In genomic region chr3:9915252-9916141, GRCh38 we compare ENCODE assay signal across 8 cellular contexts. TPM values are rescaled to one million over a fixed set of nuclear protein-coding genes. Genes with fewer than 3 reads are reported as not detected.
DNase-seq lines count a peak whose midpoint lies in the region; ATAC-seq, FAIRE-seq and TF ChIP-seq lines count a peak whose summit lies in the region.

No MANE protein-coding gene starts in this region.

- peak overlapping the region; percentile 54; the same call in 1 of the 2 replicates for H3K27ac ChIP-seq in HEK293 (ENCODE audit: extremely low read depth, low read depth, low read length)
- peak overlapping the region; percentile 57 for H3K27ac ChIP-seq in skeletal muscle tissue (ENCODE audit: low read depth, low read length)

- FAIRE-seq in RCC 7860 (lab: Jason Lieb, UNC) = no peak
- no peak for FAIRE-seq in bronchial epithelial cell (lab: Jason Lieb, UNC)

- H3K9me3 ChIP-seq in HEK293 (ENCODE audit: control insufficient read depth, insufficient read depth, low read depth, low read length) = no peaks in the 10 kb centered on the region
- H3K9me3 ChIP-seq in skeletal muscle tissue (ENCODE audit: control insufficient read depth in 3 of 3, low read length in 3 of 3) = no peaks in the 10 kb centered on the region

- DNase-seq in D341Med (ENCODE audit: low spot score) = peak; percentile 70
- peak; percentile 34 for DNase-seq in RCC 7860 (ENCODE audit: low spot score)
- DNase-seq in bronchial epithelial cell (ENCODE audit: low read depth) = peak; percentile 23
- DNase-seq in iPS-NIHi7 (ENCODE audit: extremely low spot score) = peak; percentile 49
- DNase-seq in superior temporal gyrus (ENCODE audit: extremely low spot score) = no peak

- H3K27me3 ChIP-seq in bronchial epithelial cell (ENCODE audit: control insufficient read depth, insufficient read depth, low read length) = no peaks in the 10 kb centered on the region
- no peaks in the 10 kb centered on the region for H3K27me3 ChIP-seq in skeletal muscle tissue (ENCODE audit: control insufficient read depth in 3 of 3, insufficient read depth in 3 of 3, low read length in 3 of 3)

- peak overlapping the region; percentile 62 to 87 (median 84) for H3K9ac ChIP-seq in skeletal muscle tissue (ENCODE audit: low read depth in 1 of 3, low read length in 3 of 3)

- ATAC-seq in HG02840 (IDR thresholded peaks at IDR 0.05; ENCODE audit: low FRiP score, unreplicated experiment) = no peak

- CTCF ChIA-PET in HEK293 (lab: Yijun Ruan, JAX) = interaction anchor here (0.7 to 0.9 kb wide), 2 partner anchors 22 to 67 kb away, joined by 3 read pairs; no protein-coding TSS in a partner anchor

- H3K36me3 ChIP-seq in HEK293 (ENCODE audit: control insufficient read depth in 2 of 2, insufficient read depth in 1 of 2, low read length in 2 of 2) = no peaks in the 10 kb centered on the region
- H3K36me3 ChIP-seq in bronchial epithelial cell (ENCODE audit: control insufficient read depth, insufficient read depth, low read length) = peaks cover 9% of the 10 kb centered on the region
- peaks cover 4 to 5% (median 4%) of the 10 kb centered on the region in 3 donors for H3K36me3 ChIP-seq in skeletal muscle tissue (ENCODE audit: control insufficient read depth in 3 of 3, insufficient read depth in 3 of 3, low read length in 3 of 3)

- peaks cover 19% of the 10 kb centered on the region for H3K4me1 ChIP-seq in HEK293 (ENCODE audit: control insufficient read depth, insufficient read depth, low read length)
- peaks cover 32 to 36% (median 33%) of the 10 kb centered on the region in 3 donors for H3K4me1 ChIP-seq in skeletal muscle tissue (ENCODE audit: control insufficient read depth in 3 of 3, insufficient read depth in 3 of 3, low read length in 3 of 3)

- peak overlapping the region; percentile 4 for H3K4me3 ChIP-seq in HEK293 (ENCODE audit: low read depth, low read length)
- peak overlapping the region; percentile 19 for H3K4me3 ChIP-seq in bronchial epithelial cell (ENCODE audit: low read depth, low read length)
- H3K4me3 ChIP-seq in skeletal muscle tissue (ENCODE audit: low read length in 3 of 3) = peak overlapping the region; percentile 67 to 77 (median 75)

- TF ChIP-seq CTCF in HEK293 (tag by site-specific recombination; IDR thresholded peaks at IDR 0.05) (no peak), bronchial epithelial cell (IDR thresholded peaks at IDR 0.05; ENCODE audit: insufficient read depth, low read length, severe bottlenecking) (peak; percentile 50)

- POLR2A ChIA-PET in HEK293 (lab: Yijun Ruan, JAX) = interaction anchor here (1.4 to 2.6 kb wide), 7 partner anchors 11 to 31 kb away, joined by 4 to 23 read pairs (median 6); partner anchors contain the start of genes CRELD1, IL17RE and JAGN1

TF ChIP-seq in HEK293, 187 proteins besides CTCF, POLR2A, EP300 and RAD21 (continues in another document):
- TF ChIP-seq ZFHX2 (tag by site-specific recombination; conservative IDR thresholded peaks at IDR 0.05) (no peak; the same call in 1 of the 2 replicates), ZBTB20 (tag by site-specific recombination; IDR thresholded peaks at IDR 0.05) (peak; percentile 99), ZNF423 (tag by site-specific recombination; IDR thresholded peaks at IDR 0.05) (0 out of 2 replicates have a peak, but pooled peaks have one; percentile 50), ZNF639 (tag by site-specific recombination; IDR thresholded peaks at IDR 0.05) (no peak), ZNF23 (tag by site-specific recombination; IDR thresholded peaks at IDR 0.05; ENCODE audit: borderline replicate concordance) (no peak), SP2 (tag by site-specific recombination; IDR thresholded peaks at IDR 0.05) (peak; percentile 64), ZNF280D (tag by site-specific recombination; IDR thresholded peaks at IDR 0.05) (no peak), ZNF157 (tag by site-specific recombination; IDR thresholded peaks at IDR 0.05) (no peak), MZF1 (tag by site-specific recombination; IDR thresholded peaks at IDR 0.05; ENCODE audit: borderline replicate concordance) (no peak)
- TF ChIP-seq, protein P1, sequence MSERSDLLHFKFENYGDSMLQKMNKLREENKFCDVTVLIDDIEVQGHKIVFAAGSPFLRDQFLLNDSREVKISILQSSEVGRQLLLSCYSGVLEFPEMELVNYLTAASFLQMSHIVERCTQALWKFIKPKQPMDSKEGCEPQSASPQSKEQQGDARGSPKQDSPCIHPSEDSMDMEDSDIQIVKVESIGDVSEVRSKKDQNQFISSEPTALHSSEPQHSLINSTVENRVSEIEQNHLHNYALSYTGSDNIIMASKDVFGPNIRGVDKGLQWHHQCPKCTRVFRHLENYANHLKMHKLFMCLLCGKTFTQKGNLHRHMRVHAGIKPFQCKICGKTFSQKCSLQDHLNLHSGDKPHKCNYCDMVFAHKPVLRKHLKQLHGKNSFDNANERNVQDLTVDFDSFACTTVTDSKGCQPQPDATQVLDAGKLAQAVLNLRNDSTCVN (tag by site-specific recombination; optimal IDR thresholded peaks at IDR 0.05) = peak; percentile 28
- TF ChIP-seq, protein P2, sequence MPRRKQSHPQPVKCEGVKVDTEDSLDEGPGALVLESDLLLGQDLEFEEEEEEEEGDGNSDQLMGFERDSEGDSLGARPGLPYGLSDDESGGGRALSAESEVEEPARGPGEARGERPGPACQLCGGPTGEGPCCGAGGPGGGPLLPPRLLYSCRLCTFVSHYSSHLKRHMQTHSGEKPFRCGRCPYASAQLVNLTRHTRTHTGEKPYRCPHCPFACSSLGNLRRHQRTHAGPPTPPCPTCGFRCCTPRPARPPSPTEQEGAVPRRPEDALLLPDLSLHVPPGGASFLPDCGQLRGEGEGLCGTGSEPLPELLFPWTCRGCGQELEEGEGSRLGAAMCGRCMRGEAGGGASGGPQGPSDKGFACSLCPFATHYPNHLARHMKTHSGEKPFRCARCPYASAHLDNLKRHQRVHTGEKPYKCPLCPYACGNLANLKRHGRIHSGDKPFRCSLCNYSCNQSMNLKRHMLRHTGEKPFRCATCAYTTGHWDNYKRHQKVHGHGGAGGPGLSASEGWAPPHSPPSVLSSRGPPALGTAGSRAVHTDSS (tag by site-specific recombination; IDR thresholded peaks at IDR 0.05) = 0 out of 2 replicates have a peak, but pooled peaks have one; percentile 17
- TF ChIP-seq, protein P3, sequence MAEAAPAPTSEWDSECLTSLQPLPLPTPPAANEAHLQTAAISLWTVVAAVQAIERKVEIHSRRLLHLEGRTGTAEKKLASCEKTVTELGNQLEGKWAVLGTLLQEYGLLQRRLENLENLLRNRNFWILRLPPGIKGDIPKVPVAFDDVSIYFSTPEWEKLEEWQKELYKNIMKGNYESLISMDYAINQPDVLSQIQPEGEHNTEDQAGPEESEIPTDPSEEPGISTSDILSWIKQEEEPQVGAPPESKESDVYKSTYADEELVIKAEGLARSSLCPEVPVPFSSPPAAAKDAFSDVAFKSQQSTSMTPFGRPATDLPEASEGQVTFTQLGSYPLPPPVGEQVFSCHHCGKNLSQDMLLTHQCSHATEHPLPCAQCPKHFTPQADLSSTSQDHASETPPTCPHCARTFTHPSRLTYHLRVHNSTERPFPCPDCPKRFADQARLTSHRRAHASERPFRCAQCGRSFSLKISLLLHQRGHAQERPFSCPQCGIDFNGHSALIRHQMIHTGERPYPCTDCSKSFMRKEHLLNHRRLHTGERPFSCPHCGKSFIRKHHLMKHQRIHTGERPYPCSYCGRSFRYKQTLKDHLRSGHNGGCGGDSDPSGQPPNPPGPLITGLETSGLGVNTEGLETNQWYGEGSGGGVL (tag by site-specific recombination; IDR thresholded peaks at IDR 0.05) = no peak

RNA-seq across cellular contexts. Expression of gene IL17RC, which starts 1.4 kb away (rescaled TPM):
- total RNA-seq in bronchial epithelial cell (21.1 and 31.7 TPM in 2 replicates), skeletal muscle tissue (12.5 TPM)

RNA-seq across cellular contexts. Expression of gene IL17RE, which starts 12.8 kb away (rescaled TPM):
- total RNA-seq in bronchial epithelial cell (0.53 and 2.6 TPM in 2 replicates), skeletal muscle tissue (not detected)

RNA-seq across cellular contexts. Expression of gene CRELD1, which starts 18.1 kb away (rescaled TPM):
- total RNA-seq in bronchial epithelial cell (22.1 and 35.8 TPM in 2 replicates), skeletal muscle tissue (12.0 TPM)

RNA-seq across cellular contexts. Expression of gene JAGN1, which starts 25.1 kb away (rescaled TPM):
- total RNA-seq in bronchial epithelial cell (24.5 and 35.5 TPM in 2 replicates), skeletal muscle tissue (35.0 TPM)

RNA-seq across cellular contexts. Expression of gene CIDEC, which starts 35.4 kb away (rescaled TPM):
- not detected in 2 replicates for total RNA-seq in bronchial epithelial cell
- 9.4 TPM for total RNA-seq in skeletal muscle tissue

Comparison
In these comparisons a context has a peak if more than half of its experiments do, and no peak if none do; other contexts are left out.
1. H3K4me3 ChIP-seq: peak in every context shown above with its lines; median percentile 75 in skeletal muscle tissue; 19 in bronchial epithelial cell; 4 in HEK293.